Comparison of ENCODE assay signal across 10 cellular contexts in genomic region chr1:23422313-23422877, GRCh38. TPM values are rescaled to one million over a fixed set of nuclear protein-coding genes. Genes with fewer than 3 reads are reported as not detected.
A peak's percentile ranks its signal among the peaks of the same experiment; 100 is the strongest.
DNase-seq lines count a peak whose midpoint lies in the region; ATAC-seq and TF ChIP-seq lines count a peak whose summit lies in the region.
"Had no signal": no experiment of that assay in that cellular context is flagged by ENCODE, and none has a peak within 500 bp of the region (broad histone marks: within the 10 kb centered on the region; RNA-seq: fewer than 3 reads in every experiment).

No MANE protein-coding gene starts in this region.

- no peak for ATAC-seq in GM19351 (IDR thresholded peaks at IDR 0.05; ENCODE audit: unreplicated experiment)

- no peak overlapping the region for H3K4me3 Mint-ChIP-seq in activated CD4-positive, alpha-beta memory T cell treated with anti-CD3 and anti-CD28 coated beads for 36 hours
- no peak overlapping the region for H3K4me3 Mint-ChIP-seq in osteocyte (ENCODE audit: unreplicated experiment)

- peaks cover 5% of the 10 kb centered on the region for H3K27me3 Mint-ChIP-seq in activated CD4-positive, alpha-beta memory T cell treated with anti-CD3 and anti-CD28 coated beads for 36 hours
- H3K27me3 Mint-ChIP-seq in osteocyte (ENCODE audit: unreplicated experiment) = no peaks in the 10 kb centered on the region

- peaks cover 0 to 14% of the 10 kb centered on the region in 2 donors for H3K4me1 ChIP-seq in esophagus (ENCODE audit: control insufficient read depth in 2 of 2, insufficient read depth in 2 of 2, low read length in 1 of 2)

- no peaks in the 10 kb centered on the region for H3K36me3 ChIP-seq in esophagus (ENCODE audit: control insufficient read depth in 2 of 2, insufficient read depth in 2 of 2, low read length in 1 of 2)

- DNase-seq in activated T-cell treated with anti-CD3 and anti-CD28 coated beads for 1 hour (ENCODE audit: low read depth) (peak; percentile 28), activated T-cell treated with anti-CD3 and anti-CD28 coated beads for 4 hours (no peak), osteocyte (ENCODE audit: extremely low spot score, unreplicated experiment) (no peak), GM10248 (ENCODE audit: extremely low spot score) (no peak), NAMALWA (ENCODE audit: low spot score) (no peak)
- DNase-seq in activated CD4-positive, alpha-beta memory T cell treated with anti-CD3 and anti-CD28 coated beads for 36 hours = peak; percentile 69
- DNase-seq: activated B cell treated with CpG ODN at 0.5 μM for 24 hours had no signal

- H3K27me3 ChIP-seq in esophagus (ENCODE audit: control insufficient read depth in 1 of 2, insufficient read depth in 2 of 2, low read length in 2 of 2) = no peaks in the 10 kb centered on the region

- WGBS in esophagus, 2 donors = 13 to 20% methylated on average over 13 of the region's 13 CpGs

- no peaks in the 10 kb centered on the region for H3K9me3 ChIP-seq in esophagus (ENCODE audit: control insufficient read depth in 2 of 2, insufficient read depth in 1 of 2, low read depth in 1 of 2, low read length in 1 of 2)

- H3K27ac ChIP-seq in esophagus (ENCODE audit: low read depth in 2 of 2, low read length in 1 of 2) = peak overlapping the region; percentile 36 to 83
- H3K27ac ChIP-seq: C4-2B had no signal

- peaks cover 24% of the 10 kb centered on the region for H3K4me1 Mint-ChIP-seq in activated CD4-positive, alpha-beta memory T cell treated with anti-CD3 and anti-CD28 coated beads for 36 hours (ENCODE audit: low read depth)
- H3K4me1 Mint-ChIP-seq in osteocyte (ENCODE audit: unreplicated experiment) = peaks cover 24% of the 10 kb centered on the region

- H3K36me3 Mint-ChIP-seq in activated CD4-positive, alpha-beta memory T cell treated with anti-CD3 and anti-CD28 coated beads for 36 hours = no peaks in the 10 kb centered on the region
- H3K36me3 Mint-ChIP-seq in osteocyte (ENCODE audit: unreplicated experiment) = peaks cover 8% of the 10 kb centered on the region

- no peak for TF ChIP-seq CTCF in osteocyte (IDR thresholded peaks at IDR 0.05)
- TF ChIP-seq CTCF in GM10248 (IDR thresholded peaks at IDR 0.05; ENCODE audit: control extremely low read depth, extremely low read depth, low read depth, missing control alignments) = no peak

- intact Hi-C loops in activated CD4-positive, alpha-beta memory T cell treated with anti-CD3 and anti-CD28 coated beads for 36 hours (cut with micrococcal nuclease) = loop anchor here (5.0 kb wide), 1 partner anchor 110 kb away; the partner anchor contains the start of gene E2F2

- no peaks in the 10 kb centered on the region for H3K9me3 Mint-ChIP-seq in activated CD4-positive, alpha-beta memory T cell treated with anti-CD3 and anti-CD28 coated beads for 36 hours
- H3K9me3 Mint-ChIP-seq in osteocyte (ENCODE audit: unreplicated experiment) = no peaks in the 10 kb centered on the region
- H3K9me3 Mint-ChIP-seq: activated B cell treated with CpG ODN at 0.5 μM for 24 hours had no signal

- peak overlapping the region; percentile 36 for H3K27ac Mint-ChIP-seq in activated CD4-positive, alpha-beta memory T cell treated with anti-CD3 and anti-CD28 coated beads for 36 hours
- H3K27ac Mint-ChIP-seq in osteocyte (ENCODE audit: unreplicated experiment) = peak overlapping the region; percentile 27
- H3K27ac Mint-ChIP-seq: activated B cell treated with CpG ODN at 0.5 μM for 24 hours had no signal

- CTCF ChIA-PET in activated CD4-positive, alpha-beta memory T cell treated with anti-CD3 and anti-CD28 coated beads for 36 hours (lab: Charles Lee) = interaction anchor here (1.3 to 2.2 kb wide), 4 partner anchors 18 to 132 kb away, joined by 3 to 13 read pairs (median 7); no protein-coding TSS in a partner anchor
- CTCF ChIA-PET in GM10248 (lab: Yijun Ruan, JAX) = interaction anchor here (0.6 to 2.3 kb wide), 3 partner anchors 19 to 1061 kb away, joined by 3 to 13 read pairs (median 4); no protein-coding TSS in a partner anchor

- POLR2A ChIA-PET in activated CD4-positive, alpha-beta memory T cell treated with anti-CD3 and anti-CD28 coated beads for 36 hours (lab: Charles Lee) = interaction anchor here (1.0 kb wide), 1 partner anchor 83 kb away, joined by 4 read pairs; no protein-coding TSS in a partner anchor
- POLR2A ChIA-PET in GM10248 (lab: Yijun Ruan, JAX) = no interaction called here

- H3K4me3 ChIP-seq in esophagus (ENCODE audit: low read depth in 1 of 2, low read length in 2 of 2) = no peak overlapping the region

RNA-seq across cellular contexts. Expression of gene TCEA3, which starts 2.2 kb away (rescaled TPM):
- 1 to 10 TPM; 4.4 to 4.5 TPM for total RNA-seq in activated CD4-positive, alpha-beta memory T cell treated with anti-CD3 and anti-CD28 coated beads for 36 hours
- polyA plus RNA-seq in esophagus = 10 to 100 TPM; 22.0 to 37.7 TPM
- 4.0 and 4.6 TPM in 2 replicates for total RNA-seq in osteocyte
- total RNA-seq: activated B cell treated with CpG ODN at 0.5 μM for 24 hours had no signal

RNA-seq across cellular contexts. Expression of gene ZNF436, which starts 52.8 kb away (rescaled TPM):
- 1 to 10 TPM; 4.6 to 4.8 TPM for total RNA-seq in activated CD4-positive, alpha-beta memory T cell treated with anti-CD3 and anti-CD28 coated beads for 36 hours
- 1 to 10 TPM; 6.2 to 9.6 TPM for polyA plus RNA-seq in esophagus
- total RNA-seq in osteocyte = 17.4 and 18.4 TPM in 2 replicates

Comparison
In these comparisons a context has a peak if more than half of its experiments do, and no peak if none do; other contexts are left out.
1. DNase-seq: peak in activated T-cell treated with anti-CD3 and anti-CD28 coated beads for 1 hour (single experiment) and activated CD4-positive, alpha-beta memory T cell treated with anti-CD3 and anti-CD28 coated beads for 36 hours (single experiment); none in activated T-cell treated with anti-CD3 and anti-CD28 coated beads for 4 hours (single experiment), osteocyte (single experiment), GM10248 (single experiment) and NAMALWA (single experiment).